Comparison of ENCODE assay signal across 1 cellular context in genomic region chr5:73450672-73451217, GRCh38.
TF ChIP-seq lines count a peak whose summit lies in the region.

No MANE protein-coding gene starts in this region.

TF ChIP-seq in GM23338, 12 proteins besides CTCF, POLR2A, EP300 and RAD21 (continued from another document):
- TF ChIP-seq REST (IDR thresholded peaks at IDR 0.05; ENCODE audit: unreplicated experiment) (no peak), EZH2 (IDR thresholded peaks at IDR 0.05; ENCODE audit: low read depth, unreplicated experiment) (peak; percentile 98), JUNB (IDR thresholded peaks at IDR 0.05; ENCODE audit: unreplicated experiment) (no peak), EZH2phosphoT487 (IDR thresholded peaks at IDR 0.05; ENCODE audit: unreplicated experiment) (peak; percentile 29)
